Comparison of ENCODE assay signal across 8 cellular contexts in genomic region chr2:135985018-135985825, GRCh38. TPM values are rescaled to one million over a fixed set of nuclear protein-coding genes. Genes with fewer than 3 reads are reported as not detected.
A peak's percentile ranks its signal among the peaks of the same experiment; 100 is the strongest.
DNase-seq lines count a peak whose midpoint lies in the region; ATAC-seq and TF ChIP-seq lines count a peak whose summit lies in the region.

TSS of gene DARS1 (minus strand) at chr2:135985626. CDS start at chr2:135985468, 158 bp downstream.

- H3K27me3 ChIP-seq in AG04450 (ENCODE audit: control insufficient read depth, insufficient read depth, low read length) (no peaks in the 10 kb centered on the region), breast epithelium (no peaks in the 10 kb centered on the region), skeletal muscle tissue (ENCODE audit: control insufficient read depth in 3 of 3, insufficient read depth in 3 of 3, low read length in 3 of 3) (no peaks in the 10 kb centered on the region)

- H3K4me3 ChIP-seq in AG04450 (ENCODE audit: low read depth, low read length) (peak within 1 kb of the TSS; percentile 91), breast epithelium (peak within 1 kb of the TSS; percentile 70 to 97 (median 96)), iPS-18c (ENCODE audit: insufficient read depth, low read depth, low read length) (peak within 1 kb of the TSS; percentile 94), skeletal muscle tissue (ENCODE audit: low read length in 3 of 3) (peak within 1 kb of the TSS; percentile 94)

- peak; percentile 70 for TF ChIP-seq POLR2A in breast epithelium (IDR thresholded peaks at IDR 0.05)

- ATAC-seq in GM18873 (IDR thresholded peaks at IDR 0.05; ENCODE audit: low FRiP score, unreplicated experiment) (peak; percentile 72), HG03135 (IDR thresholded peaks at IDR 0.05; ENCODE audit: unreplicated experiment) (peak; percentile 82)

- H3K36me3 ChIP-seq in breast epithelium (no peaks in the 10 kb centered on the region), skeletal muscle tissue (ENCODE audit: control insufficient read depth in 3 of 3, insufficient read depth in 3 of 3, low read length in 3 of 3) (peaks cover 3 to 15% (median 3%) of the 10 kb centered on the region in 3 donors)

- CTCF ChIA-PET in AG04450 (lab: Charles Lee) = no interaction called here

- no peak for TF ChIP-seq CTCF in AG04450 (IDR thresholded peaks at IDR 0.05; ENCODE audit: low read depth, low read length)
- TF ChIP-seq CTCF in VCaP (conservative IDR thresholded peaks at IDR 0.05) = no peak
- peak in 1 of 3 donors; percentile 13 for TF ChIP-seq CTCF in breast epithelium (IDR thresholded peaks at IDR 0.05)

- H3K9me3 ChIP-seq in AG04450 (ENCODE audit: control insufficient read depth, insufficient read depth, low read length) (peaks cover 5% of the 10 kb centered on the region; the same call in 1 of the 2 replicates), breast epithelium (no peaks in the 10 kb centered on the region), iPS-18c (ENCODE audit: control insufficient read depth, insufficient read depth, low read length) (no peaks in the 10 kb centered on the region), skeletal muscle tissue (ENCODE audit: control insufficient read depth in 3 of 3, low read length in 3 of 3) (no peaks in the 10 kb centered on the region)

- H3K27ac ChIP-seq in AG04450 (ENCODE audit: low read depth, low read length) = peak within 1 kb of the TSS; percentile 85
- peak within 1 kb of the TSS; percentile 99 for H3K27ac ChIP-seq in VCaP
- H3K27ac ChIP-seq in breast epithelium = peak within 1 kb of the TSS; percentile 98 to 99
- H3K27ac ChIP-seq in skeletal muscle tissue (ENCODE audit: low read depth, low read length) = peak within 1 kb of the TSS; percentile 98

- H3K4me1 ChIP-seq in breast epithelium (peaks cover 0 to 9% of the 10 kb centered on the region in 2 donors), skeletal muscle tissue (ENCODE audit: control insufficient read depth in 3 of 3, insufficient read depth in 3 of 3, low read length in 3 of 3) (peaks cover 6 to 14% (median 11%) of the 10 kb centered on the region in 3 donors)

- DNase-seq in AG04450 (ENCODE audit: low read depth, low spot score) (peak; percentile 75), NCI-H2196 (lab: John Stamatoyannopoulos, UW; ENCODE audit: unreplicated experiment) (peak; percentile 93), breast epithelium (ENCODE audit: low spot score in 2 of 2) (peak; percentile 79 to 89)

- POLR2A ChIA-PET in AG04450 (lab: Yijun Ruan, JAX) = interaction anchor here (1.0 kb wide), 1 partner anchor 25 kb away, joined by 3 read pairs; no protein-coding TSS in a partner anchor

- peak within 1 kb of the TSS; percentile 95 to 99 (median 97) for H3K9ac ChIP-seq in skeletal muscle tissue (ENCODE audit: low read depth in 1 of 3, low read length in 3 of 3)

- intact Hi-C loops in breast epithelium (cut with DNase I; ENCODE audit: low total_unique reads) = no loop called here

RNA-seq across cellular contexts. Expression of gene DARS1, which starts in this region (rescaled TPM):
- polyA plus RNA-seq in AG04450 (2011; rRNA removed) = 66.7 and 91.6 TPM in 2 replicates
- polyA minus RNA-seq in AG04450 (2011; rRNA and poly(A)+ RNA removed) = 48.1 and 77.3 TPM in 2 replicates
- 100 to 1,000 TPM in 1 of 3 donors, 10 to 100 TPM in 2; 76.4 to 117 (median 86.7) TPM for total RNA-seq in breast epithelium
- total RNA-seq in skeletal muscle tissue = 85.6 TPM

Comparison
In these comparisons a context has a peak if more than half of its experiments do, and no peak if none do; other contexts are left out.
1. Peak in every context shown above with its lines: DNase-seq, ATAC-seq, H3K4me3 ChIP-seq and H3K27ac ChIP-seq.